In genomic region chr5:71904852-71905251, GRCh38 we compare ENCODE assay signal across 19 cellular contexts.
DNase-seq lines count a peak whose midpoint lies in the region; ATAC-seq, FAIRE-seq and TF ChIP-seq lines count a peak whose summit lies in the region.
"Had no signal": no experiment of that assay in that cellular context is flagged by ENCODE, and none has a peak within 500 bp of the region (broad histone marks: within the 10 kb centered on the region; RNA-seq: fewer than 3 reads in every experiment).

No MANE protein-coding gene starts in this region.

- peaks cover 4% of the 10 kb centered on the region for H3K4me1 Mint-ChIP-seq in endodermal cell
- H3K4me1 Mint-ChIP-seq: CD14-positive monocyte; CD4-positive, alpha-beta memory T cell had no signal

- no peak for TF ChIP-seq EP300 in ovary (IDR thresholded peaks at IDR 0.05)

- TF ChIP-seq POLR2A in ovary (IDR thresholded peaks at IDR 0.05) (no peak), GM12891 (IDR thresholded peaks at IDR 0.05; ENCODE audit: low read depth, low read length) (no peak)

- H3K27me3 Mint-ChIP-seq in endodermal cell (ENCODE audit: insufficient read depth): peaks cover 2% of the 10 kb centered on the region

- no peak overlapping the region for H3K9ac ChIP-seq in endodermal cell (ENCODE audit: extremely low read depth, low read length, poor library complexity, severe bottlenecking)
- H3K9ac ChIP-seq: BLaER1, GM23248 had no signal

- no peak for DNase-seq in activated naive CD4-positive, alpha-beta T cell treated with anti-CD3 and anti-CD28 coated beads, Interleukin-2, amount 50 U/mL, for 72 hours (ENCODE audit: low spot score in 2 of 2)
- DNase-seq in activated naive CD4-positive, alpha-beta T cell (lab: John Stamatoyannopoulos, UW): no peak
- no peak for DNase-seq in WERI-Rb-1
- no peak for DNase-seq in endodermal cell
- DNase-seq in ovary: no peak
- DNase-seq in GM12891 (ENCODE audit: insufficient read length, low spot score): no peak
- DNase-seq: 8988T; CD4-positive, alpha-beta memory T cell; DMS153; DND-41; EL; GM23248 had no signal

- no peak for FAIRE-seq in GM12891 (lab: Jason Lieb, UNC)
- FAIRE-seq: GM12878, GM19239 had no signal

- H3K4me1 ChIP-seq in endodermal cell (ENCODE audit: control insufficient read depth, insufficient read depth, low read length) (no peaks in the 10 kb centered on the region), ovary (ENCODE audit: insufficient read depth) (peaks cover 2% of the 10 kb centered on the region)
- H3K4me1 ChIP-seq: BLaER1 had no signal

- no peaks in the 10 kb centered on the region for H3K9me3 Mint-ChIP-seq in activated naive CD4-positive, alpha-beta T cell treated with anti-CD3 and anti-CD28 coated beads, Interleukin-2, amount 50 U/mL, for 72 hours
- peaks cover 5% of the 10 kb centered on the region for H3K9me3 Mint-ChIP-seq in endodermal cell

- intact Hi-C loops in ovary (cut with DNase I): no loop called here

- TF ChIP-seq CTCF in WERI-Rb-1 (IDR thresholded peaks at IDR 0.05; ENCODE audit: low read depth, low read length): no peak
- TF ChIP-seq CTCF in endodermal cell (conservative IDR thresholded peaks at IDR 0.05): no peak
- TF ChIP-seq CTCF in ovary (IDR thresholded peaks at IDR 0.05): no peak

- no peaks in the 10 kb centered on the region for H3K36me3 ChIP-seq in WERI-Rb-1
- H3K36me3 ChIP-seq in endodermal cell (ENCODE audit: control insufficient read depth, insufficient read depth, low read length): no peaks in the 10 kb centered on the region
- no peaks in the 10 kb centered on the region for H3K36me3 ChIP-seq in ovary
- H3K36me3 ChIP-seq: BLaER1, HAP-1 had no signal

- H3K27ac ChIP-seq in WERI-Rb-1 (peak overlapping the region; percentile 71), endodermal cell (ENCODE audit: low read depth, low read length) (peak overlapping the region; percentile 92), ovary (no peak overlapping the region)
- H3K27ac ChIP-seq: BLaER1, GM23248, HL-60 had no signal

- 83 to 89% methylated on average over 1 to 2 of the region's 2 CpGs for WGBS in endodermal cell (ENCODE audit: insufficient coverage in 1 of 2, insufficient read length in 1 of 2), 2 experiments
- WGBS in ovary, 3 donors: 86 to 91% (median 88%) methylated on average over 2 of the region's 2 CpGs

- no peak overlapping the region for H3K4me3 Mint-ChIP-seq in endodermal cell
- H3K4me3 Mint-ChIP-seq: CD14-positive monocyte; CD4-positive, alpha-beta memory T cell had no signal

- H3K9me3 ChIP-seq in WERI-Rb-1 (ENCODE audit: severe bottlenecking) (peaks cover 5% of the 10 kb centered on the region), endodermal cell (ENCODE audit: control insufficient read depth, low read length) (peaks cover 8% of the 10 kb centered on the region), ovary (no peaks in the 10 kb centered on the region)
- H3K9me3 ChIP-seq: BLaER1, HAP-1 had no signal

- no peaks in the 10 kb centered on the region for H3K36me3 Mint-ChIP-seq in activated naive CD4-positive, alpha-beta T cell treated with anti-CD3 and anti-CD28 coated beads, Interleukin-2, amount 50 U/mL, for 72 hours
- H3K36me3 Mint-ChIP-seq in endodermal cell (ENCODE audit: low read depth): no peaks in the 10 kb centered on the region
- H3K36me3 Mint-ChIP-seq: CD14-positive monocyte; CD4-positive, alpha-beta memory T cell had no signal

- no peak overlapping the region for H3K27ac Mint-ChIP-seq in activated naive CD4-positive, alpha-beta T cell treated with anti-CD3 and anti-CD28 coated beads, Interleukin-2, amount 50 U/mL, for 72 hours
- no peak overlapping the region for H3K27ac Mint-ChIP-seq in endodermal cell
- H3K27ac Mint-ChIP-seq: CD14-positive monocyte; CD4-positive, alpha-beta memory T cell had no signal

- H3K27me3 ChIP-seq in WERI-Rb-1 (ENCODE audit: insufficient read depth, low read depth, severe bottlenecking): no peaks in the 10 kb centered on the region
- H3K27me3 ChIP-seq in endodermal cell (ENCODE audit: control insufficient read depth, insufficient read depth, low read length, poor library complexity, severe bottlenecking): no peaks in the 10 kb centered on the region
- H3K27me3 ChIP-seq in ovary: no peaks in the 10 kb centered on the region
- H3K27me3 ChIP-seq: BLaER1 had no signal

- ATAC-seq in activated naive CD4-positive, alpha-beta T cell treated with anti-CD3 and anti-CD28 coated beads, Interleukin-2, amount 50 U/mL, for 72 hours: peak; percentile 28 to 56
- no peak for ATAC-seq in HG02610 (IDR thresholded peaks at IDR 0.05; ENCODE audit: unreplicated experiment)
- ATAC-seq: GM12878 had no signal

- no peak overlapping the region for H3K4me3 ChIP-seq in WERI-Rb-1 (ENCODE audit: low read depth, low read length)
- no peak overlapping the region for H3K4me3 ChIP-seq in endodermal cell (ENCODE audit: low read length)
- no peak overlapping the region for H3K4me3 ChIP-seq in ovary
- H3K4me3 ChIP-seq: BLaER1, GM12878, GM23248, HAP-1 had no signal

TF ChIP-seq in GM12891, 5 proteins besides CTCF, POLR2A, EP300 and RAD21:
- no peak for TF ChIP-seq PAX5 (IDR thresholded peaks at IDR 0.05; ENCODE audit: insufficient read depth, low read length, severe bottlenecking)

Comparison
In these comparisons a context has a peak if more than half of its experiments do, and no peak if none do; other contexts are left out.
1. H3K27ac ChIP-seq: peak in WERI-Rb-1 (single experiment) and endodermal cell (single experiment); none in ovary (0 of 2).